In genomic region chr1:52567943-52568342, GRCh38 we compare ENCODE assay signal across 13 cellular contexts. TPM values are rescaled to one million over a fixed set of nuclear protein-coding genes. Genes with fewer than 3 reads are reported as not detected.
A peak's percentile ranks its signal among the peaks of the same experiment; 100 is the strongest.
DNase-seq lines count a peak whose midpoint lies in the region; FAIRE-seq and TF ChIP-seq lines count a peak whose summit lies in the region.
"Had no signal": no experiment of that assay in that cellular context is flagged by ENCODE, and none has a peak within 500 bp of the region (broad histone marks: within the 10 kb centered on the region; RNA-seq: fewer than 3 reads in every experiment).

No MANE protein-coding gene starts in this region.

- no peaks in the 10 kb centered on the region for H3K79me2 ChIP-seq in H1 (ENCODE audit: control insufficient read depth in 1 of 2, insufficient read depth in 2 of 2, low read length in 2 of 2)

- H3K27ac ChIP-seq in H1 (ENCODE audit: low read depth, low read length) = no peak overlapping the region
- H3K27ac ChIP-seq: tibial nerve had no signal

- no peak overlapping the region for H4K5ac ChIP-seq in H1 (ENCODE audit: insufficient read length, low read depth, low read length)

- no peaks in the 10 kb centered on the region; the same call in 1 of the 2 replicates for H3K23me2 ChIP-seq in H1 (ENCODE audit: low read depth, low read length)

- CTCF ChIA-PET in H1 (lab: Charles Lee; ENCODE audit: partially characterized antibody) = interaction anchor here (0.5 to 1.6 kb wide), 7 partner anchors 9 to 189 kb away, joined by 3 to 6 read pairs (median 3); no protein-coding TSS in a partner anchor

- H3K4ac ChIP-seq in H1 (replicated peaks; ENCODE audit: insufficient read length, low read depth, low read length) = no peak overlapping the region

- H3K14ac ChIP-seq in H1 (ENCODE audit: insufficient read length) = no peak overlapping the region

- H3K4me3 Mint-ChIP-seq in nephron progenitor cell (peak overlapping the region; percentile 5), immature natural killer cell (no peak overlapping the region)

- no peak overlapping the region for H4K8ac ChIP-seq in H1 (ENCODE audit: extremely low read depth, insufficient read depth, low read length)

- TF ChIP-seq EP300 in H1 (IDR thresholded peaks at IDR 0.05; ENCODE audit: borderline replicate concordance in 1 of 2, low read depth in 2 of 2, low read length in 2 of 2) = no peak

- H3K27ac Mint-ChIP-seq in nephron progenitor cell = peak overlapping the region; percentile 44
- H3K27ac Mint-ChIP-seq in immature natural killer cell = no peak overlapping the region

- H3K27me3 ChIP-seq in NT2/D1 (ENCODE audit: insufficient read depth, insufficient read length) = no peaks in the 10 kb centered on the region
- H3K27me3 ChIP-seq in H1 (replicated peaks in 1 of 4; ENCODE audit: control insufficient read depth in 3 of 4, extremely low read depth in 1 of 4, insufficient read depth in 3 of 4, low read length in 3 of 4) = no peaks in the 10 kb centered on the region
- H3K27me3 ChIP-seq: tibial nerve had no signal

- H2AFZ ChIP-seq in H1 (ENCODE audit: low read length) = peak overlapping the region; percentile 37; the same call in 1 of the 2 replicates

- peak; percentile 69 for DNase-seq in DMS114 treated with DMSO at 0.1 percent for 48 hours (lab: John Stamatoyannopoulos, UW; ENCODE audit: unreplicated experiment)
- DNase-seq in NT2/D1 (ENCODE audit: low read depth, low spot score) = no peak
- DNase-seq in H1 (ENCODE audit: low read depth in 1 of 2, low spot score in 2 of 2) = no peak
- no peak for DNase-seq in nephron progenitor cell
- no peak for DNase-seq in SK-N-DZ (ENCODE audit: low spot score)
- no peak for DNase-seq in COR-L47 (lab: John Stamatoyannopoulos, UW)
- no peak for DNase-seq in NCI-H187 treated with DMSO at 0.1 percent for 48 hours (lab: John Stamatoyannopoulos, UW)
- DNase-seq in immature natural killer cell = no peak
- DNase-seq: DND-41, NCI-H1048, nucleus accumbens had no signal

- WGBS in H1 (ENCODE audit: extremely low coverage in 1 of 2, insufficient coverage in 1 of 2, insufficient read length in 1 of 2, insufficient replicate concordance in 2 of 2, low coverage in 1 of 2, low lambda C conversion rate in 2 of 2, missing lambda C conversion rate in 1 of 2), 2 experiments = 77% methylated on average over 5 of the region's 5 CpGs; no CpG with 5 or more reads in 1 of the 2 experiments

- no peak overlapping the region for H4K91ac ChIP-seq in H1 (replicated peaks; ENCODE audit: insufficient read length, low read length)

- H3K4me1 ChIP-seq in NT2/D1 (ENCODE audit: insufficient read depth, insufficient read length) (no peaks in the 10 kb centered on the region), H1 (replicated peaks in 1 of 4; ENCODE audit: control insufficient read depth in 3 of 4, insufficient read depth in 4 of 4, low read length in 3 of 4) (0 out of 7 replicates have a peak, but pooled peaks cover 0 to 2% (median 0%) of the 10 kb centered on the region in 4 experiments)

- H3K9ac ChIP-seq in NT2/D1 (ENCODE audit: insufficient read length, low read depth) = peak overlapping the region; percentile 11
- H3K9ac ChIP-seq in H1 (replicated peaks in 1 of 4; ENCODE audit: extremely low read depth in 1 of 4, low read depth in 3 of 4, low read length in 3 of 4) = no peak overlapping the region

- H2AK5ac ChIP-seq in H1 (ENCODE audit: low read depth, low read length) = no peak overlapping the region

- TF ChIP-seq CTCF in H1 (IDR thresholded peaks at IDR 0.05; ENCODE audit: control extremely low read depth in 1 of 3, insufficient read depth in 1 of 3, low read depth in 1 of 3, low read length in 3 of 3) (no peak), nephron progenitor cell (IDR thresholded peaks at IDR 0.05) (no peak)

- H3K56ac ChIP-seq in H1 (replicated peaks; ENCODE audit: insufficient read length, low read depth, low read length) = no peak overlapping the region

- H3K4me2 ChIP-seq in H1 (ENCODE audit: insufficient read depth in 1 of 2, low read depth in 2 of 2, low read length in 2 of 2) = peak overlapping the region in 1 of 2 experiments; percentile 34; a peak in 1 of 4 replicates

- no peak overlapping the region for H2BK5ac ChIP-seq in H1 (ENCODE audit: low read depth, low read length)

- no peak for TF ChIP-seq RAD21 in H1 (IDR thresholded peaks at IDR 0.05 in 1 of 2, conservative IDR thresholded peaks at IDR 0.05 in 1 of 2; ENCODE audit: low read depth in 2 of 2, low read length in 2 of 2)

- POLR2A ChIA-PET in H1 (lab: Charles Lee; ENCODE audit: partially characterized antibody) = interaction anchor here (0.9 to 2.2 kb wide), 4 partner anchors 9 to 164 kb away, joined by 3 to 8 read pairs (median 4); partner anchors contain the start of genes ORC1 and PRPF38A

- TF ChIP-seq POLR2A in H1 (IDR thresholded peaks at IDR 0.05; ENCODE audit: control extremely low read depth in 1 of 2, low read depth in 2 of 2, low read length in 2 of 2) = no peak

- H2BK12ac ChIP-seq in H1 (ENCODE audit: low read depth, low read length) = no peak overlapping the region

- no peaks in the 10 kb centered on the region for H3K9me3 Mint-ChIP-seq in nephron progenitor cell
- H3K9me3 Mint-ChIP-seq in immature natural killer cell = no peaks in the 10 kb centered on the region

- no peak overlapping the region for H3K4me3 ChIP-seq in NT2/D1 (ENCODE audit: insufficient read length, low read depth)
- no peak overlapping the region for H3K4me3 ChIP-seq in H1 (ENCODE audit: extremely low read depth in 1 of 4, insufficient read depth in 2 of 4, low read depth in 3 of 4, low read length in 4 of 4)
- H3K4me3 ChIP-seq: tibial nerve had no signal

- no peaks in the 10 kb centered on the region for H3K9me3 ChIP-seq in NT2/D1 (ENCODE audit: insufficient read depth, low read length)
- no peaks in the 10 kb centered on the region for H3K9me3 ChIP-seq in H1 (ENCODE audit: insufficient read depth in 2 of 2, low read depth in 1 of 2, low read length in 1 of 2)
- H3K9me3 ChIP-seq: tibial nerve had no signal

- no peaks in the 10 kb centered on the region for H3K36me3 Mint-ChIP-seq in nephron progenitor cell (ENCODE audit: low read depth)
- peaks cover 0 to 10% (median 0%) of the 10 kb centered on the region in 3 donors for H3K36me3 Mint-ChIP-seq in immature natural killer cell

- H3K18ac ChIP-seq in H1 (ENCODE audit: extremely low read depth, low read length) = peak overlapping the region; percentile 71

- FAIRE-seq in H1 (lab: Jason Lieb, UNC) = no peak
- FAIRE-seq: colon had no signal

- H2BK20ac ChIP-seq in H1 (ENCODE audit: low read length) = no peak overlapping the region

- no peak overlapping the region for H2BK15ac ChIP-seq in H1 (ENCODE audit: low read length)

- H3K23ac ChIP-seq in H1 (ENCODE audit: insufficient read length) = no peak overlapping the region

- no peaks in the 10 kb centered on the region for H3K36me3 ChIP-seq in NT2/D1 (ENCODE audit: insufficient read depth, insufficient read length, low read length)
- no peaks in the 10 kb centered on the region for H3K36me3 ChIP-seq in H1 (ENCODE audit: control insufficient read depth in 2 of 4, insufficient read depth in 4 of 4, low read length in 3 of 4)
- H3K36me3 ChIP-seq: tibial nerve had no signal

- H3K4me1 Mint-ChIP-seq in nephron progenitor cell (peaks cover 31% of the 10 kb centered on the region), immature natural killer cell (peaks cover 6 to 8% of the 10 kb centered on the region in 2 donors)

- no peak overlapping the region for H2BK120ac ChIP-seq in H1 (replicated peaks; ENCODE audit: low read depth, low read length)

- H3K27me3 Mint-ChIP-seq in nephron progenitor cell (ENCODE audit: low read depth, poor library complexity) (no peaks in the 10 kb centered on the region), immature natural killer cell (ENCODE audit: low read depth in 3 of 3) (no peaks in the 10 kb centered on the region)

- no peaks in the 10 kb centered on the region for H4K20me1 ChIP-seq in H1 (replicated peaks in 1 of 2; ENCODE audit: control insufficient read depth in 1 of 2, insufficient read depth in 2 of 2, low read length in 2 of 2)

- no peaks in the 10 kb centered on the region for H3K79me1 ChIP-seq in H1 (ENCODE audit: low read depth, low read length)

TF ChIP-seq in H1, 55 proteins besides CTCF, POLR2A, EP300 and RAD21 (continues in another document):
- TF ChIP-seq FOSL1 (IDR thresholded peaks at IDR 0.05; ENCODE audit: insufficient read depth, low read depth, low read length) (no peak), BCL11A (IDR thresholded peaks at IDR 0.05; ENCODE audit: low read depth in 2 of 2, low read length in 2 of 2) (no peak), RXRA (IDR thresholded peaks at IDR 0.05; ENCODE audit: insufficient read depth, low read depth, low read length) (no peak)

RNA-seq across cellular contexts. Expression of gene TUT4, which starts 15.1 kb away (rescaled TPM):
- 63.3 and 63.8 TPM in 2 replicates for total RNA-seq in H1 (2021; fragmentation: NEBNext Ultra II Directional; extraction: Animal tissue kit (Norgen Biotek cat#: 25700))
- 54.5 and 58.4 TPM in 2 replicates for polyA plus RNA-seq in H1 (2011; rRNA removed)
- 48.2 TPM for polyA plus RNA-seq in H1 (2011; cell fraction: cytosol; rRNA removed)
- polyA plus RNA-seq in H1 (2011; cell fraction: nucleus; rRNA removed) = 171 TPM
- polyA plus RNA-seq in H1 (2012, experiment 1 of 2) = 53.2 to 63.8 TPM (median 59.1 TPM) in 4 replicates
- 2.6 TPM for polyA plus RNA-seq in H1 (2012, experiment 2 of 2)
- polyA plus RNA-seq in H1 (2013, experiment 1 of 2) = 42.4 TPM
- polyA plus RNA-seq in H1 (2013, experiment 2 of 2) = 41.4 TPM
- polyA minus RNA-seq in H1 (2011; rRNA and poly(A)+ RNA removed) = 40.0 and 60.0 TPM in 2 replicates
- 21.1 TPM for polyA minus RNA-seq in H1 (2011; cell fraction: cytosol; rRNA and poly(A)+ RNA removed)
- polyA minus RNA-seq in H1 (2011; cell fraction: nucleus; rRNA and poly(A)+ RNA removed) = 53.2 TPM
- polyA plus RNA-seq in SK-N-DZ (2014; cell fraction: cytosol; rRNA removed) = 30.2 and 36.1 TPM in 2 replicates
- 71.3 and 111 TPM in 2 replicates for polyA plus RNA-seq in SK-N-DZ (2014; cell fraction: nucleus; rRNA removed)
- 10 to 100 TPM; 14.5 to 36.0 (median 23.0) TPM for polyA plus RNA-seq in immature natural killer cell

RNA-seq across cellular contexts. Expression of gene GPX7, which starts 34.2 kb away (rescaled TPM):
- total RNA-seq in H1 (2021; fragmentation: NEBNext Ultra II Directional; extraction: Animal tissue kit (Norgen Biotek cat#: 25700)) = 12.2 and 13.0 TPM in 2 replicates
- polyA plus RNA-seq in H1 (2011; rRNA removed) = 30.9 and 37.5 TPM in 2 replicates
- polyA plus RNA-seq in H1 (2011; cell fraction: cytosol; rRNA removed) = 27.8 TPM
- 21.1 TPM for polyA plus RNA-seq in H1 (2011; cell fraction: nucleus; rRNA removed)
- 9.4 to 15.7 TPM (median 14.1 TPM) in 4 replicates for polyA plus RNA-seq in H1 (2012, experiment 1 of 2)
- polyA plus RNA-seq in H1 (2012, experiment 2 of 2) = 14.0 TPM
- polyA plus RNA-seq in H1 (2013, experiment 1 of 2) = 16.6 TPM
- polyA plus RNA-seq in H1 (2013, experiment 2 of 2) = 18.6 TPM
- 10.8 and 18.3 TPM in 2 replicates for polyA minus RNA-seq in H1 (2011; rRNA and poly(A)+ RNA removed)
- polyA minus RNA-seq in H1 (2011; cell fraction: cytosol; rRNA and poly(A)+ RNA removed) = 12.9 TPM
- 7.4 TPM for polyA minus RNA-seq in H1 (2011; cell fraction: nucleus; rRNA and poly(A)+ RNA removed)
- not detected in 2 replicates for polyA plus RNA-seq in SK-N-DZ (2014; cell fraction: cytosol; rRNA removed)
- polyA plus RNA-seq in SK-N-DZ (2014; cell fraction: nucleus; rRNA removed) = 0.56 TPM in 1 of 2 replicates, not detected in the other
- polyA plus RNA-seq in immature natural killer cell = 10 to 100 TPM; 31.2 to 35.6 (median 31.9) TPM
